In genomic region chr22:37801946-37802309, GRCh38 we compare ENCODE assay signal across 8 cellular contexts. TPM values are rescaled to one million over a fixed set of nuclear protein-coding genes. Genes with fewer than 3 reads are reported as not detected.
DNase-seq lines count a peak whose midpoint lies in the region; ATAC-seq and TF ChIP-seq lines count a peak whose summit lies in the region.

No MANE protein-coding gene starts in this region.

- TF ChIP-seq RAD21 in liver (IDR thresholded peaks at IDR 0.05) = no peak

- H3K9ac ChIP-seq in HUES6 (ENCODE audit: low read length) = no peak overlapping the region
- peak overlapping the region in 1 of 2 donors; percentile 88 for H3K9ac ChIP-seq in liver (ENCODE audit: low read depth in 1 of 2, low read length in 2 of 2)

- peak overlapping the region; percentile 93 for H3K4me3 ChIP-seq in HUES6 (ENCODE audit: low read depth, low read length)
- peak overlapping the region in 3 of 4 donors; percentile 54 to 74 (median 62) for H3K4me3 ChIP-seq in adrenal gland
- peak overlapping the region in 2 of 3 donors; percentile 53 to 67 for H3K4me3 ChIP-seq in liver (ENCODE audit: low read depth in 1 of 3, low read length in 3 of 3)
- peak overlapping the region; percentile 70 for H3K4me3 ChIP-seq in upper lobe of right lung

- peaks cover 21% of the 10 kb centered on the region for H3K4me1 ChIP-seq in HUES6 (ENCODE audit: control insufficient read depth, insufficient read depth, low read length)
- H3K4me1 ChIP-seq in adrenal gland (replicated peaks in 1 of 2) = peaks cover 22 to 34% of the 10 kb centered on the region in 2 donors
- peaks cover 7 to 37% (median 28%) of the 10 kb centered on the region in 4 donors for H3K4me1 ChIP-seq in liver (ENCODE audit: control insufficient read depth in 4 of 4, insufficient read depth in 4 of 4, low read length in 3 of 4)
- H3K4me1 ChIP-seq in upper lobe of right lung = peaks cover 22% of the 10 kb centered on the region

- H3K36me3 ChIP-seq in HUES6 (ENCODE audit: control insufficient read depth, insufficient read depth, low read length) = no peaks in the 10 kb centered on the region
- no peaks in the 10 kb centered on the region for H3K36me3 ChIP-seq in adrenal gland (replicated peaks in 1 of 2)
- H3K36me3 ChIP-seq in liver (ENCODE audit: control insufficient read depth in 4 of 4, insufficient read depth in 3 of 4, low read depth in 1 of 4, low read length in 3 of 4) = no peaks in the 10 kb centered on the region
- H3K36me3 ChIP-seq in upper lobe of right lung = no peaks in the 10 kb centered on the region

- 2 to 4% (median 4%) methylated on average over 12 to 13 of the region's 13 CpGs for WGBS in adrenal gland, 4 donors
- WGBS in liver = 5% methylated on average over 13 of the region's 13 CpGs

- no peaks in the 10 kb centered on the region for H3K9me3 ChIP-seq in HUES6 (ENCODE audit: control insufficient read depth, insufficient read depth, low read depth, low read length)
- H3K9me3 ChIP-seq in adrenal gland (replicated peaks in 1 of 3) = no peaks in the 10 kb centered on the region
- no peaks in the 10 kb centered on the region for H3K9me3 ChIP-seq in liver (ENCODE audit: control insufficient read depth in 4 of 4, low read length in 3 of 4)
- no peaks in the 10 kb centered on the region for H3K9me3 ChIP-seq in upper lobe of right lung

- TF ChIP-seq CTCF in adrenal gland (IDR thresholded peaks at IDR 0.05) = no peak
- no peak for TF ChIP-seq CTCF in liver (IDR thresholded peaks at IDR 0.05; ENCODE audit: low read depth, low read length, missing input control)
- TF ChIP-seq CTCF in upper lobe of right lung (IDR thresholded peaks at IDR 0.05) = no peak

- intact Hi-C loops in adrenal gland (cut with DNase I) (no loop called here), upper lobe of right lung (cut with DNase I) (no loop called here)

- ATAC-seq in upper lobe of right lung = peak; percentile 0
- ATAC-seq in HG02678 (IDR thresholded peaks at IDR 0.05; ENCODE audit: unreplicated experiment) = no peak

- H3K27me3 ChIP-seq in HUES6 (ENCODE audit: control insufficient read depth, insufficient read depth, low read length) (peaks cover 47% of the 10 kb centered on the region), adrenal gland (no peaks in the 10 kb centered on the region), liver (ENCODE audit: control insufficient read depth in 4 of 4, insufficient read depth in 4 of 4, low read length in 3 of 4) (no peaks in the 10 kb centered on the region), upper lobe of right lung (no peaks in the 10 kb centered on the region)

- no peak overlapping the region for H3K27ac ChIP-seq in HUES6 (ENCODE audit: low read depth, low read length)
- no peak overlapping the region for H3K27ac ChIP-seq in adrenal gland
- peak overlapping the region; percentile 73 to 89 for H3K27ac ChIP-seq in liver (ENCODE audit: low read depth in 1 of 2, low read length in 2 of 2)
- peak overlapping the region; percentile 77 for H3K27ac ChIP-seq in upper lobe of right lung

- no peak for TF ChIP-seq POLR2A in adrenal gland (IDR thresholded peaks at IDR 0.05)

- DNase-seq in AG08395 (ENCODE audit: low spot score) = peak; percentile 2
- peak in 1 of 7 donors; percentile 39 for DNase-seq in adrenal gland
- no peak for DNase-seq in upper lobe of right lung
- DNase-seq in activated CD4-positive, alpha-beta T cell treated with anti-CD3 and anti-CD28 coated beads for 48 hours = no peak
- no peak for DNase-seq in islet precursor cell

TF ChIP-seq in liver, 16 proteins besides CTCF, POLR2A, EP300 and RAD21:
- no peak for TF ChIP-seq NR2F2 (IDR thresholded peaks at IDR 0.05)
- TF ChIP-seq MAX (IDR thresholded peaks at IDR 0.05) = no peak
- TF ChIP-seq SP1 (IDR thresholded peaks at IDR 0.05) = no peak
- no peak for TF ChIP-seq ZBTB33 (IDR thresholded peaks at IDR 0.05)
- no peak for TF ChIP-seq GABPA (IDR thresholded peaks at IDR 0.05 in 1 of 2, conservative IDR thresholded peaks at IDR 0.05 in 1 of 2)
- TF ChIP-seq ATF3 (IDR thresholded peaks at IDR 0.05) = no peak
- TF ChIP-seq EGR1 (IDR thresholded peaks at IDR 0.05; ENCODE audit: low read depth in 2 of 2) = no peak
- no peak for TF ChIP-seq JUND (IDR thresholded peaks at IDR 0.05)
- TF ChIP-seq YY1 (IDR thresholded peaks at IDR 0.05) = no peak
- no peak for TF ChIP-seq HNF4G (IDR thresholded peaks at IDR 0.05)
- no peak for TF ChIP-seq FOXA2 (IDR thresholded peaks at IDR 0.05)
- no peak for TF ChIP-seq FOXA1 (IDR thresholded peaks at IDR 0.05)
- no peak for TF ChIP-seq TAF1 (conservative IDR thresholded peaks at IDR 0.05)
- TF ChIP-seq RXRA (IDR thresholded peaks at IDR 0.05) = no peak
- no peak for TF ChIP-seq REST (IDR thresholded peaks at IDR 0.05)
- no peak for TF ChIP-seq HNF4A (conservative IDR thresholded peaks at IDR 0.05)
TF ChIP-seq in liver: peak in this region for 0.

RNA-seq across cellular contexts. Expression of gene GCAT, which starts 5.8 kb away (rescaled TPM):
- total RNA-seq in adrenal gland = 10 to 100 TPM; 20.5 to 87.9 (median 30.4) TPM
- 10 to 100 TPM; 18.2 to 37.2 (median 37.1) TPM for polyA plus RNA-seq in adrenal gland
- 10 to 100 TPM; 27.7 to 31.8 TPM for total RNA-seq in liver
- polyA plus RNA-seq in liver = 10 to 100 TPM; 20.7 to 32.6 TPM
- 8.8 TPM for total RNA-seq in upper lobe of right lung

RNA-seq across cellular contexts. Expression of gene GALR3, which starts 21.3 kb away (rescaled TPM):
- total RNA-seq in adrenal gland (under 1 TPM in 1 of 8 donors, not detected in 7; 0.19 TPM), liver (not detected), upper lobe of right lung (not detected)
- polyA plus RNA-seq in adrenal gland (not detected), liver (not detected)

RNA-seq across cellular contexts. Expression of gene ANKRD54, which starts 42.2 kb away (rescaled TPM):
- 100 to 1,000 TPM in 1 of 8 donors, 10 to 100 TPM in 7; 24.0 to 114 (median 42.2) TPM for total RNA-seq in adrenal gland
- 10 to 100 TPM; 32.9 to 44.1 (median 40.6) TPM for polyA plus RNA-seq in adrenal gland
- 10 to 100 TPM; 13.7 to 25.5 TPM for total RNA-seq in liver
- polyA plus RNA-seq in liver = 10 to 100 TPM; 10.7 to 11.3 TPM
- total RNA-seq in upper lobe of right lung = 18.2 TPM

RNA-seq across cellular contexts. Expression of gene EIF3L, which starts 47.3 kb away (rescaled TPM):
- total RNA-seq in adrenal gland (100 to 1,000 TPM; 188 to 474 (median 396) TPM), liver (100 to 1,000 TPM; 103 to 217 TPM), upper lobe of right lung (369 TPM)
- polyA plus RNA-seq in adrenal gland (100 to 1,000 TPM; 210 to 425 (median 291) TPM), liver (100 to 1,000 TPM; 104 to 117 TPM)

Comparison
In these comparisons a context has a peak if more than half of its experiments do, and no peak if none do; other contexts are left out.
1. H3K27ac ChIP-seq: peak in liver (2 of 2) and upper lobe of right lung (single experiment); none in HUES6 (single experiment) and adrenal gland (0 of 5).
2. Peak in every context shown above with its lines, with median percentiles within 50 percentile points of each other: H3K4me3 ChIP-seq.